14 cellular contexts compared by ENCODE assay signal in genomic region chr15:89899303-89899946, GRCh38. TPM values are rescaled to one million over a fixed set of nuclear protein-coding genes. Genes with fewer than 3 reads are reported as not detected.
A peak's percentile ranks its signal among the peaks of the same experiment; 100 is the strongest.
DNase-seq lines count a peak whose midpoint lies in the region; ATAC-seq and TF ChIP-seq lines count a peak whose summit lies in the region.
"Had no signal": no experiment of that assay in that cellular context is flagged by ENCODE, and none has a peak within 500 bp of the region (broad histone marks: within the 10 kb centered on the region; RNA-seq: fewer than 3 reads in every experiment).

No MANE protein-coding gene starts in this region.

- intact Hi-C loops in left ventricle myocardium superior (cut with micrococcal nuclease) (loop anchor here (10.0 kb wide), 1 partner anchor 175 kb away; no protein-coding TSS in a partner anchor), left ventricle myocardium inferior (cut with micrococcal nuclease) (loop anchor here (10.0 kb wide), 1 partner anchor 175 kb away; no protein-coding TSS in a partner anchor), lower lobe of right lung (cut with DNase I) (loop anchor here (10.0 kb wide), 1 partner anchor 185 kb away; no protein-coding TSS in a partner anchor), MCF 10A (cut with micrococcal nuclease) (loop anchor here (5.0 kb wide), 1 partner anchor 333 kb away; the partner anchor contains the start of genes CIB1 and GDPGP1)

- H3K36me3 Mint-ChIP-seq in MCF 10A (ENCODE audit: insufficient read depth, unreplicated experiment) = peaks cover 15% of the 10 kb centered on the region

- H3K9me3 Mint-ChIP-seq in MCF 10A (ENCODE audit: unreplicated experiment) = no peaks in the 10 kb centered on the region
- H3K9me3 Mint-ChIP-seq in stimulated activated naive CD8-positive, alpha-beta T cell treated with anti-CD3 and anti-CD28 coated beads, Interleukin-15, amount 100 ng/mL, for 72 hours = no peaks in the 10 kb centered on the region
- H3K9me3 Mint-ChIP-seq: HFFc6 had no signal

- ATAC-seq in left ventricle myocardium superior (peak; percentile 5), lower lobe of right lung (peak; percentile 38 to 53), HG02588 (IDR thresholded peaks at IDR 0.05; ENCODE audit: unreplicated experiment) (no peak)
- ATAC-seq in stimulated activated naive CD8-positive, alpha-beta T cell treated with anti-CD3 and anti-CD28 coated beads, Interleukin-15, amount 100 ng/mL, for 72 hours = no peak

- POLR2A ChIA-PET in RWPE1 (lab: Yijun Ruan, JAX; ENCODE audit: low non-redundant PET) = interaction anchor here (0.6 kb wide), 1 partner anchor 124 kb away, joined by 11 read pairs; no protein-coding TSS in a partner anchor
- POLR2A ChIA-PET in MCF 10A (lab: Yijun Ruan, JAX) = interaction anchor here (0.8 to 3.8 kb wide), 7 partner anchors 13 to 187 kb away, joined by 4 to 21 read pairs (median 7); partner anchors contain the start of gene ARPIN

- H3K27me3 Mint-ChIP-seq in MCF 10A (ENCODE audit: insufficient read depth, unreplicated experiment) = no peaks in the 10 kb centered on the region
- no peaks in the 10 kb centered on the region for H3K27me3 Mint-ChIP-seq in stimulated activated naive CD8-positive, alpha-beta T cell treated with anti-CD3 and anti-CD28 coated beads, Interleukin-15, amount 100 ng/mL, for 72 hours

- H3K27ac ChIP-seq in left ventricle myocardium inferior (replicated peaks) = no peak overlapping the region
- H3K27ac ChIP-seq in RWPE1 = peak overlapping the region; percentile 20
- no peak overlapping the region for H3K27ac ChIP-seq in lower lobe of right lung
- H3K27ac ChIP-seq: brain microvascular endothelial cell, spleen had no signal

- H3K27me3 ChIP-seq in left ventricle myocardium inferior (ENCODE audit: low read depth) = no peaks in the 10 kb centered on the region
- no peaks in the 10 kb centered on the region for H3K27me3 ChIP-seq in lower lobe of right lung (ENCODE audit: low read depth)
- H3K27me3 ChIP-seq: brain microvascular endothelial cell, spleen had no signal

- H3K36me3 ChIP-seq in left ventricle myocardium inferior = peaks cover 28% of the 10 kb centered on the region
- H3K36me3 ChIP-seq in lower lobe of right lung = peaks cover 47% of the 10 kb centered on the region
- H3K36me3 ChIP-seq: brain microvascular endothelial cell had no signal

- no peak overlapping the region for H3K27ac Mint-ChIP-seq in MCF 10A (ENCODE audit: low read depth, unreplicated experiment)
- H3K27ac Mint-ChIP-seq in stimulated activated naive CD8-positive, alpha-beta T cell treated with anti-CD3 and anti-CD28 coated beads, Interleukin-15, amount 100 ng/mL, for 72 hours = no peak overlapping the region
- H3K27ac Mint-ChIP-seq: HFFc6 had no signal

- no peak overlapping the region for H3K4me3 Mint-ChIP-seq in MCF 10A (ENCODE audit: unreplicated experiment)
- no peak overlapping the region for H3K4me3 Mint-ChIP-seq in stimulated activated naive CD8-positive, alpha-beta T cell treated with anti-CD3 and anti-CD28 coated beads, Interleukin-15, amount 100 ng/mL, for 72 hours
- H3K4me3 Mint-ChIP-seq: HFFc6 had no signal

- no peak for TF ChIP-seq CTCF in left ventricle myocardium inferior (IDR thresholded peaks at IDR 0.05; ENCODE audit: borderline replicate concordance)
- no peak for TF ChIP-seq CTCF in RWPE1 (conservative IDR thresholded peaks at IDR 0.05; ENCODE audit: low read depth)
- TF ChIP-seq CTCF in lower lobe of right lung (IDR thresholded peaks at IDR 0.05) = no peak
- no peak for TF ChIP-seq CTCF in MCF 10A (IDR thresholded peaks at IDR 0.05; ENCODE audit: unreplicated experiment)

- DNase-seq in left ventricle myocardium superior (no peak), left ventricle myocardium inferior (no peak), RWPE1 (ENCODE audit: low spot score) (no peak), lower lobe of right lung (no peak), MCF 10A (ENCODE audit: unreplicated experiment) (no peak), dermis blood vessel endothelial cell (no peak)
- no peak for DNase-seq in stimulated activated naive CD8-positive, alpha-beta T cell treated with anti-CD3 and anti-CD28 coated beads, Interleukin-15, amount 100 ng/mL, for 72 hours
- DNase-seq: C1 segment of cervical spinal cord, NCI-H1048, NCI-H2029 treated with DMSO at 0.1 percent for 48 hours, spleen had no signal

- H3K4me3 ChIP-seq in left ventricle myocardium inferior = no peak overlapping the region
- H3K4me3 ChIP-seq in lower lobe of right lung = no peak overlapping the region
- H3K4me3 ChIP-seq: spleen had no signal

- CTCF ChIA-PET in RWPE1 (lab: Yijun Ruan, JAX) = interaction anchor here (0.8 to 2.3 kb wide), 6 partner anchors 12 to 322 kb away, joined by 3 to 23 read pairs (median 4); no protein-coding TSS in a partner anchor
- CTCF ChIA-PET in MCF 10A (lab: Yijun Ruan, JAX) = interaction anchor here (0.6 to 5.9 kb wide), 22 partner anchors 8 to 339 kb away, joined by 3 to 100 read pairs (median 5); no protein-coding TSS in a partner anchor

- no peaks in the 10 kb centered on the region for H3K4me1 Mint-ChIP-seq in MCF 10A (ENCODE audit: insufficient read depth, unreplicated experiment)
- peaks cover 6% of the 10 kb centered on the region for H3K4me1 Mint-ChIP-seq in stimulated activated naive CD8-positive, alpha-beta T cell treated with anti-CD3 and anti-CD28 coated beads, Interleukin-15, amount 100 ng/mL, for 72 hours

- H3K9me3 ChIP-seq in left ventricle myocardium inferior (replicated peaks) (no peaks in the 10 kb centered on the region), lower lobe of right lung (no peaks in the 10 kb centered on the region)
- H3K9me3 ChIP-seq: spleen had no signal

- H3K4me1 ChIP-seq in left ventricle myocardium inferior (peaks cover 20% of the 10 kb centered on the region), lower lobe of right lung (peaks cover 14% of the 10 kb centered on the region)

- no TSS peak for BruUV-seq in MCF 10A (replicated peaks; lab: Mats Ljungman, UMichigan)

RNA-seq across cellular contexts. Expression of gene AP3S2, which starts 5.6 kb away (rescaled TPM):
- total RNA-seq in left ventricle myocardium superior (46.6 TPM), left ventricle myocardium inferior (44.1 TPM), lower lobe of right lung (36.9 TPM), MCF 10A (2022) (38.4 and 39.5 TPM in 2 replicates), dermis blood vessel endothelial cell (30.1 and 40.2 TPM in 2 replicates)

RNA-seq across cellular contexts. Expression of gene ARPIN, which starts 13.3 kb away (rescaled TPM):
- total RNA-seq in left ventricle myocardium superior = 11.3 TPM
- total RNA-seq in left ventricle myocardium inferior = 11.4 TPM
- 30.9 TPM for total RNA-seq in lower lobe of right lung
- total RNA-seq in MCF 10A (2022) = 7.1 and 9.9 TPM in 2 replicates
- 14.8 and 15.7 TPM in 2 replicates for total RNA-seq in dermis blood vessel endothelial cell

Comparison
In these comparisons a context has a peak if more than half of its experiments do, and no peak if none do; other contexts are left out.
1. ATAC-seq: peak in left ventricle myocardium superior (single experiment) and lower lobe of right lung (2 of 2); none in HG02588 (single experiment) and stimulated activated naive CD8-positive, alpha-beta T cell treated with anti-CD3 and anti-CD28 coated beads, Interleukin-15, amount 100 ng/mL, for 72 hours (single experiment).